18 cellular contexts compared by ENCODE assay signal in genomic region chr2:237160271-237160934, GRCh38.
DNase-seq lines count a peak whose midpoint lies in the region; ATAC-seq and TF ChIP-seq lines count a peak whose summit lies in the region.
"Had no signal": no experiment of that assay in that cellular context is flagged by ENCODE, and none has a peak within 500 bp of the region (broad histone marks: within the 10 kb centered on the region; RNA-seq: fewer than 3 reads in every experiment).

No MANE protein-coding gene starts in this region.

- H3K36me3 Mint-ChIP-seq in nephron progenitor cell (ENCODE audit: low read depth): no peaks in the 10 kb centered on the region
- H3K36me3 Mint-ChIP-seq: T-cell had no signal

- H3K27ac Mint-ChIP-seq in nephron progenitor cell: no peak overlapping the region
- H3K27ac Mint-ChIP-seq: T-cell had no signal

- H3K4me1 Mint-ChIP-seq in nephron progenitor cell: peaks cover 22% of the 10 kb centered on the region

- no peak for TF ChIP-seq CTCF in nephron progenitor cell (IDR thresholded peaks at IDR 0.05)

- H3K9me3 ChIP-seq in right cardiac atrium (ENCODE audit: control insufficient read depth, low read length): no peaks in the 10 kb centered on the region
- H3K9me3 ChIP-seq in skeletal muscle tissue (ENCODE audit: control insufficient read depth in 3 of 3, low read length in 3 of 3): no peaks in the 10 kb centered on the region
- H3K9me3 ChIP-seq: ovary had no signal

- H3K9me3 Mint-ChIP-seq in nephron progenitor cell: no peaks in the 10 kb centered on the region
- H3K9me3 Mint-ChIP-seq: activated T-cell treated with anti-CD3 and anti-CD28 coated beads, Interleukin-2, amount 50 U/mL, for 24 hours; T-cell had no signal

- no peak overlapping the region for H3K4me3 ChIP-seq in right cardiac atrium (ENCODE audit: low read length)
- H3K4me3 ChIP-seq in skeletal muscle tissue (ENCODE audit: low read length in 3 of 3): no peak overlapping the region
- H3K4me3 ChIP-seq: ovary had no signal

- no peak overlapping the region for H3K9ac ChIP-seq in skeletal muscle tissue (ENCODE audit: low read depth in 1 of 3, low read length in 3 of 3)
- H3K9ac ChIP-seq: KMS-11 had no signal

- H3K27me3 ChIP-seq in right cardiac atrium (ENCODE audit: control insufficient read depth, insufficient read depth): no peaks in the 10 kb centered on the region
- H3K27me3 ChIP-seq in skeletal muscle tissue (ENCODE audit: control insufficient read depth in 3 of 3, insufficient read depth in 3 of 3, low read length in 3 of 3): peaks cover 2 to 11% (median 4%) of the 10 kb centered on the region in 3 donors
- H3K27me3 ChIP-seq: ovary had no signal

- intact Hi-C loops in Right ventricle myocardium inferior (cut with DNase I) (no loop called here), left cardiac atrium (cut with DNase I) (no loop called here), right cardiac atrium (cut with DNase I) (loop anchor here in 1 of 4 donors (10.0 kb wide), 1 partner anchor 164 kb away; no protein-coding TSS in a partner anchor)

- no peaks in the 10 kb centered on the region for H3K4me1 ChIP-seq in right cardiac atrium (ENCODE audit: control insufficient read depth, insufficient read depth, low read length)
- H3K4me1 ChIP-seq in skeletal muscle tissue (ENCODE audit: control insufficient read depth in 3 of 3, insufficient read depth in 3 of 3, low read length in 3 of 3): peaks cover 22 to 31% (median 25%) of the 10 kb centered on the region in 3 donors

- peak; percentile 64 for DNase-seq in Right ventricle myocardium inferior (ENCODE audit: missing footprints)
- no peak for DNase-seq in left cardiac atrium
- DNase-seq in right cardiac atrium: peak in 2 of 3 donors; percentile 51 to 70
- peak; percentile 32 for DNase-seq in ureter (ENCODE audit: low spot score)
- no peak for DNase-seq in nephron progenitor cell
- DNase-seq: activated CD4-positive, alpha-beta T cell treated with anti-CD3 and anti-CD28 coated beads for 1 hour; activated CD8-positive, alpha-beta memory T cell treated with anti-CD3 and anti-CD28 coated beads for 24 hours; activated naive CD4-positive, alpha-beta T cell treated with Interleukin-2 at 50 U/mL for 16 hours; activated T-cell treated with anti-CD3 and anti-CD28 coated beads, Interleukin-2, amount 50 U/mL, for 24 hours; amygdala; DMS79; MV-4-11; ovary; T-cell had no signal

- peaks cover 4% of the 10 kb centered on the region for H3K27me3 Mint-ChIP-seq in nephron progenitor cell (ENCODE audit: low read depth, poor library complexity)

- no peak for ATAC-seq in Right ventricle myocardium inferior
- no peak for ATAC-seq in left cardiac atrium
- ATAC-seq in right cardiac atrium: no peak
- no peak for ATAC-seq in HG02885 (IDR thresholded peaks at IDR 0.05; ENCODE audit: poor library complexity, unreplicated experiment)
- ATAC-seq in HG03045 (IDR thresholded peaks at IDR 0.05; ENCODE audit: unreplicated experiment): no peak
- ATAC-seq: T-cell had no signal

- H3K36me3 ChIP-seq in skeletal muscle tissue (ENCODE audit: control insufficient read depth in 3 of 3, insufficient read depth in 3 of 3, low read length in 3 of 3): no peaks in the 10 kb centered on the region
- H3K36me3 ChIP-seq: ovary had no signal

- 87% methylated on average over 9 of the region's 9 CpGs for WGBS in right cardiac atrium

- no peak overlapping the region for H3K4me3 Mint-ChIP-seq in nephron progenitor cell
- H3K4me3 Mint-ChIP-seq: activated T-cell treated with anti-CD3 and anti-CD28 coated beads, Interleukin-2, amount 50 U/mL, for 24 hours; T-cell had no signal

- H3K27ac ChIP-seq in right cardiac atrium (ENCODE audit: low read length): peak overlapping the region; percentile 66
- peak overlapping the region; percentile 66 for H3K27ac ChIP-seq in skeletal muscle tissue (ENCODE audit: low read depth, low read length)
- H3K27ac ChIP-seq: KMS-11, ovary had no signal

Comparison
In these comparisons a context has a peak if more than half of its experiments do, and no peak if none do; other contexts are left out.
1. DNase-seq: peak in Right ventricle myocardium inferior (single experiment), right cardiac atrium (2 of 3) and ureter (single experiment); none in left cardiac atrium (single experiment) and nephron progenitor cell (single experiment).